In genomic region chr14:50359631-50360030, GRCh38 we compare ENCODE assay signal across 18 cellular contexts. TPM values are rescaled to one million over a fixed set of nuclear protein-coding genes. Genes with fewer than 3 reads are reported as not detected.
A peak's percentile ranks its signal among the peaks of the same experiment; 100 is the strongest.
DNase-seq lines count a peak whose midpoint lies in the region; ATAC-seq, FAIRE-seq and TF ChIP-seq lines count a peak whose summit lies in the region.
"Had no signal": no experiment of that assay in that cellular context is flagged by ENCODE, and none has a peak within 500 bp of the region (broad histone marks: within the 10 kb centered on the region; RNA-seq: fewer than 3 reads in every experiment).

No MANE protein-coding gene starts in this region.

- no TSS peak for BruUV-seq in HepG2 (replicated peaks; lab: Mats Ljungman, UMichigan)

- H3K36me3 Mint-ChIP-seq in memory B cell: peaks cover 22% of the 10 kb centered on the region

- no peak overlapping the region for H3K9ac ChIP-seq in HepG2 (ENCODE audit: insufficient read depth, low read depth, low read length)
- H3K9ac ChIP-seq: BLaER1, GM23248 had no signal

- DNase-seq in right lobe of liver: peak in 1 of 3 donors; percentile 2
- no peak for DNase-seq in HepG2 (ENCODE audit: low spot score)
- DNase-seq in memory B cell (ENCODE audit: low spot score in 2 of 2): no peak
- no peak for DNase-seq in cardiac septum (ENCODE audit: low spot score)
- DNase-seq in T-helper 1 cell: no peak
- DNase-seq: 8988T; CD8-positive, alpha-beta memory T cell; COR-L47; GM23248 had no signal

- H3K4me1 ChIP-seq in right lobe of liver: peaks cover 0 to 16% (median 5%) of the 10 kb centered on the region in 4 donors
- H3K4me1 ChIP-seq in HepG2 (ENCODE audit: insufficient read depth, low read length): peaks cover 16% of the 10 kb centered on the region
- H3K4me1 ChIP-seq: HAP-1 had no signal

- H3K27me3 ChIP-seq in right lobe of liver: no peaks in the 10 kb centered on the region
- H3K27me3 ChIP-seq in HepG2 (ENCODE audit: control insufficient read depth in 1 of 2, insufficient read depth in 2 of 2, low read length in 2 of 2): no peaks in the 10 kb centered on the region
- H3K27me3 ChIP-seq: BLaER1 had no signal

- TF ChIP-seq EP300 in HepG2 (IDR thresholded peaks at IDR 0.05; ENCODE audit: low read depth in 2 of 2, low read length in 2 of 2) (no peak), HepG2 (CRISPR knock-in tag; IDR thresholded peaks at IDR 0.05; ENCODE audit: borderline replicate concordance) (no peak)

- peak; percentile 52 to 70 (median 68) for ATAC-seq in right lobe of liver
- no peak for ATAC-seq in HepG2
- ATAC-seq in memory B cell (ENCODE audit: low read depth): no peak
- no peak for ATAC-seq in GM21390 (IDR thresholded peaks at IDR 0.05; ENCODE audit: unreplicated experiment)

- no peak overlapping the region for H3K4me3 Mint-ChIP-seq in memory B cell
- H3K4me3 Mint-ChIP-seq: CD14-positive monocyte had no signal

- TF ChIP-seq POLR2A in right lobe of liver (IDR thresholded peaks at IDR 0.05) (no peak), HepG2 (IDR thresholded peaks at IDR 0.05; ENCODE audit: insufficient read depth in 1 of 2, low read depth in 2 of 2, low read length in 2 of 2) (no peak)

- H3K9me3 ChIP-seq in right lobe of liver (no peaks in the 10 kb centered on the region), HepG2 (ENCODE audit: low read length) (no peaks in the 10 kb centered on the region)
- H3K9me3 ChIP-seq: BLaER1, HAP-1 had no signal

- H3K9me3 Mint-ChIP-seq in memory B cell: no peaks in the 10 kb centered on the region

- CTCF ChIA-PET in HepG2 (lab: Yijun Ruan, JAX; ENCODE audit: low intra/inter-chr PET ratio, low total read pairs): no interaction called here

- no peaks in the 10 kb centered on the region for H4K20me1 ChIP-seq in HepG2 (ENCODE audit: insufficient read depth, low read length)
- H4K20me1 ChIP-seq: BLaER1 had no signal

- POLR2A ChIA-PET in HepG2 (lab: Yijun Ruan, JAX): no interaction called here

- H3K36me3 ChIP-seq in right lobe of liver (no peaks in the 10 kb centered on the region), HepG2 (replicated peaks in 1 of 2; ENCODE audit: control insufficient read depth in 1 of 2, insufficient read depth in 2 of 2, low read length in 2 of 2) (no peaks in the 10 kb centered on the region)
- H3K36me3 ChIP-seq: BLaER1, HAP-1 had no signal

- intact Hi-C loops in right lobe of liver (cut with DNase I) (no loop called here), HepG2 (cut with micrococcal nuclease; ENCODE audit: unreplicated experiment) (no loop called here), cardiac septum (cut with DNase I) (no loop called here)

- no peak for TF ChIP-seq CTCF in right lobe of liver (IDR thresholded peaks at IDR 0.05)
- no peak for TF ChIP-seq CTCF in HepG2 (CRISPR knock-in tag; IDR thresholded peaks at IDR 0.05)
- no peak for TF ChIP-seq CTCF in VCaP (conservative IDR thresholded peaks at IDR 0.05)

- peak overlapping the region; percentile 60 for H3K27ac Mint-ChIP-seq in memory B cell

- no peaks in the 10 kb centered on the region for H3K27me3 Mint-ChIP-seq in memory B cell
- H3K27me3 Mint-ChIP-seq: CD8-positive, alpha-beta memory T cell had no signal

- H3K4me1 Mint-ChIP-seq in memory B cell: peaks cover 16% of the 10 kb centered on the region

- WGBS in right lobe of liver (ENCODE audit: insufficient coverage, low coverage, low lambda C conversion rate, missing lambda C conversion rate): 21% methylated on average over 5 of the region's 5 CpGs
- 91% methylated on average over 5 of the region's 5 CpGs for WGBS in HepG2 (ENCODE audit: low lambda C conversion rate)

- no peak overlapping the region for H3K4me2 ChIP-seq in HepG2 (ENCODE audit: low read depth, low read length)
- H3K4me2 ChIP-seq: BLaER1 had no signal

- H3K27ac ChIP-seq in right lobe of liver (no peak overlapping the region), HepG2 (ENCODE audit: extremely low read length, insufficient read depth, low read length) (no peak overlapping the region), VCaP (peak overlapping the region; percentile 46)
- H3K27ac ChIP-seq: BLaER1, GM23248 had no signal

- no peak overlapping the region for H2AFZ ChIP-seq in HepG2 (ENCODE audit: low read length)
- H2AFZ ChIP-seq: GM23248 had no signal

- no peaks in the 10 kb centered on the region for H3K79me2 ChIP-seq in HepG2 (ENCODE audit: insufficient read depth, low read length)

- FAIRE-seq in HepG2 (lab: Jason Lieb, UNC): no peak
- FAIRE-seq: D721Med, G401.6, GM12891, GM19239 had no signal

- H3K4me3 ChIP-seq in right lobe of liver (no peak overlapping the region), HepG2 (replicated peaks in 1 of 3; ENCODE audit: insufficient read depth in 1 of 3, low read depth in 2 of 3, low read length in 3 of 3) (no peak overlapping the region)
- H3K4me3 ChIP-seq: BLaER1, GM23248, HAP-1 had no signal

- in situ Hi-C loops in HepG2 (cut with HindIII; ENCODE audit: extremely low pct_ligation_motif_present, low pct_unique_long_range_greater_than_20kb): no loop called here

- TF ChIP-seq RAD21 in HepG2 (CRISPR knock-in tag; IDR thresholded peaks at IDR 0.05): no peak

RNA-seq across cellular contexts. Expression of gene CDKL1, which starts 37.0 kb away (rescaled TPM):
- total RNA-seq in right lobe of liver: 1 to 10 TPM; 1.1 to 4.5 (median 2.8) TPM
- 5.1 and 7.9 TPM in 2 replicates for total RNA-seq in HepG2 (2016; rRNA removed; fragmentation: Illumina TruSeq; extraction: Trizol)
- 1.4 and 3.0 TPM in 2 replicates for total RNA-seq in HepG2 (2016; cell fraction: cytosol; rRNA removed; fragmentation: Illumina TruSeq; extraction: Trizol; ENCODE audit: low read depth)
- 4.2 and 9.4 TPM in 2 replicates for total RNA-seq in HepG2 (2016; cell fraction: insoluble cytoplasmic fraction; rRNA removed; fragmentation: Illumina TruSeq; extraction: Trizol)
- 2.3 and 3.1 TPM in 2 replicates for total RNA-seq in HepG2 (2016; cell fraction: membrane; rRNA removed; fragmentation: Illumina TruSeq; extraction: Trizol)
- total RNA-seq in HepG2 (2016; cell fraction: nucleus; rRNA removed; fragmentation: Illumina TruSeq; extraction: Trizol): 1.9 and 6.9 TPM in 2 replicates
- polyA plus RNA-seq in HepG2 (2011; rRNA removed): 0.30 and 4.4 TPM in 2 replicates
- 0.33 and 1.1 TPM in 2 replicates for polyA plus RNA-seq in HepG2 (2011; cell fraction: cytosol; rRNA removed)
- polyA plus RNA-seq in HepG2 (2011; cell fraction: nucleus; rRNA removed): 0.57 and 0.66 TPM in 2 replicates
- 0.33 and 0.63 TPM in 2 replicates for polyA plus RNA-seq in HepG2 (2012)
- 0.33 and 1.4 TPM in 2 replicates for polyA plus RNA-seq in HepG2 (2016; cell fraction: cytosol; fragmentation: Illumina TruSeq; extraction: Trizol; ENCODE audit: low read depth)
- polyA plus RNA-seq in HepG2 (2016; cell fraction: insoluble cytoplasmic fraction; fragmentation: Illumina TruSeq; extraction: Trizol; ENCODE audit: low read depth): 7.0 and 9.1 TPM in 2 replicates
- 0.94 and 1.4 TPM in 2 replicates for polyA plus RNA-seq in HepG2 (2016; cell fraction: membrane; fragmentation: Illumina TruSeq; extraction: Trizol; ENCODE audit: low read depth)
- 1.9 and 2.0 TPM in 2 replicates for polyA plus RNA-seq in HepG2 (2016; cell fraction: nucleus; fragmentation: Illumina TruSeq; extraction: Trizol; ENCODE audit: insufficient read depth, low read depth)
- polyA minus RNA-seq in HepG2 (2011; rRNA and poly(A)+ RNA removed; ENCODE audit: low replicate concordance): 1.7 and 2.9 TPM in 2 replicates
- 0.79 and 2.7 TPM in 2 replicates for polyA minus RNA-seq in HepG2 (2011; cell fraction: cytosol; rRNA and poly(A)+ RNA removed)
- polyA minus RNA-seq in HepG2 (2011; cell fraction: nucleus; rRNA and poly(A)+ RNA removed): 0.99 and 1.2 TPM in 2 replicates
- 3.8 TPM for total RNA-seq in cardiac septum

RNA-seq across cellular contexts. Expression of gene DMAC2L, which starts 47.5 kb away (rescaled TPM):
- total RNA-seq in right lobe of liver (10 to 100 TPM in 1 of 6 experiments, 1 to 10 TPM in 5; 4.1 to 10.9 (median 7.1) TPM), HepG2 (2016; rRNA removed; fragmentation: Illumina TruSeq; extraction: Trizol) (19.4 and 27.4 TPM in 2 replicates), cardiac septum (29.3 TPM)
- total RNA-seq in HepG2 (2016; cell fraction: cytosol; rRNA removed; fragmentation: Illumina TruSeq; extraction: Trizol; ENCODE audit: low read depth): 10.3 and 11.7 TPM in 2 replicates
- 23.4 and 25.5 TPM in 2 replicates for total RNA-seq in HepG2 (2016; cell fraction: insoluble cytoplasmic fraction; rRNA removed; fragmentation: Illumina TruSeq; extraction: Trizol)
- 16.0 and 17.6 TPM in 2 replicates for total RNA-seq in HepG2 (2016; cell fraction: membrane; rRNA removed; fragmentation: Illumina TruSeq; extraction: Trizol)
- total RNA-seq in HepG2 (2016; cell fraction: nucleus; rRNA removed; fragmentation: Illumina TruSeq; extraction: Trizol): 13.5 and 14.7 TPM in 2 replicates
- 14.6 and 23.2 TPM in 2 replicates for polyA plus RNA-seq in HepG2 (2011; rRNA removed)
- 21.5 and 25.4 TPM in 2 replicates for polyA plus RNA-seq in HepG2 (2011; cell fraction: cytosol; rRNA removed)
- polyA plus RNA-seq in HepG2 (2011; cell fraction: nucleus; rRNA removed): 10.4 and 12.7 TPM in 2 replicates
- 13.8 and 15.5 TPM in 2 replicates for polyA plus RNA-seq in HepG2 (2012)
- polyA plus RNA-seq in HepG2 (2016; cell fraction: cytosol; fragmentation: Illumina TruSeq; extraction: Trizol; ENCODE audit: low read depth): 14.1 and 16.6 TPM in 2 replicates
- 30.2 and 31.0 TPM in 2 replicates for polyA plus RNA-seq in HepG2 (2016; cell fraction: insoluble cytoplasmic fraction; fragmentation: Illumina TruSeq; extraction: Trizol; ENCODE audit: low read depth)
- polyA plus RNA-seq in HepG2 (2016; cell fraction: membrane; fragmentation: Illumina TruSeq; extraction: Trizol; ENCODE audit: low read depth): 14.7 and 20.0 TPM in 2 replicates
- 15.0 and 25.9 TPM in 2 replicates for polyA plus RNA-seq in HepG2 (2016; cell fraction: nucleus; fragmentation: Illumina TruSeq; extraction: Trizol; ENCODE audit: insufficient read depth, low read depth)
- 13.6 and 16.5 TPM in 2 replicates for polyA minus RNA-seq in HepG2 (2011; rRNA and poly(A)+ RNA removed; ENCODE audit: low replicate concordance)
- 8.0 and 8.6 TPM in 2 replicates for polyA minus RNA-seq in HepG2 (2011; cell fraction: cytosol; rRNA and poly(A)+ RNA removed)
- 20.9 and 26.0 TPM in 2 replicates for polyA minus RNA-seq in HepG2 (2011; cell fraction: nucleus; rRNA and poly(A)+ RNA removed)

RNA-seq across cellular contexts. Expression of gene L2HGDH, which starts 47.6 kb away (rescaled TPM):
- total RNA-seq in right lobe of liver (10 to 100 TPM in 1 of 6 experiments, 1 to 10 TPM in 5; 6.1 to 11.1 (median 6.9) TPM), HepG2 (2016; rRNA removed; fragmentation: Illumina TruSeq; extraction: Trizol) (5.0 and 7.4 TPM in 2 replicates), cardiac septum (8.2 TPM)
- 10.4 and 10.5 TPM in 2 replicates for total RNA-seq in HepG2 (2016; cell fraction: cytosol; rRNA removed; fragmentation: Illumina TruSeq; extraction: Trizol; ENCODE audit: low read depth)
- 4.9 and 8.4 TPM in 2 replicates for total RNA-seq in HepG2 (2016; cell fraction: insoluble cytoplasmic fraction; rRNA removed; fragmentation: Illumina TruSeq; extraction: Trizol)
- total RNA-seq in HepG2 (2016; cell fraction: membrane; rRNA removed; fragmentation: Illumina TruSeq; extraction: Trizol): 6.0 and 6.4 TPM in 2 replicates
- total RNA-seq in HepG2 (2016; cell fraction: nucleus; rRNA removed; fragmentation: Illumina TruSeq; extraction: Trizol): 3.4 and 4.9 TPM in 2 replicates
- polyA plus RNA-seq in HepG2 (2011; rRNA removed): 2.3 and 3.3 TPM in 2 replicates
- 2.1 and 2.6 TPM in 2 replicates for polyA plus RNA-seq in HepG2 (2011; cell fraction: cytosol; rRNA removed)
- 1.1 and 1.7 TPM in 2 replicates for polyA plus RNA-seq in HepG2 (2011; cell fraction: nucleus; rRNA removed)
- polyA plus RNA-seq in HepG2 (2012): 2.5 and 3.4 TPM in 2 replicates
- 0.43 and 0.51 TPM in 2 replicates for polyA plus RNA-seq in HepG2 (2016; cell fraction: cytosol; fragmentation: Illumina TruSeq; extraction: Trizol; ENCODE audit: low read depth)
- 5.4 and 6.1 TPM in 2 replicates for polyA plus RNA-seq in HepG2 (2016; cell fraction: insoluble cytoplasmic fraction; fragmentation: Illumina TruSeq; extraction: Trizol; ENCODE audit: low read depth)
- 0.57 and 0.84 TPM in 2 replicates for polyA plus RNA-seq in HepG2 (2016; cell fraction: membrane; fragmentation: Illumina TruSeq; extraction: Trizol; ENCODE audit: low read depth)
- polyA plus RNA-seq in HepG2 (2016; cell fraction: nucleus; fragmentation: Illumina TruSeq; extraction: Trizol; ENCODE audit: insufficient read depth, low read depth): 4.3 and 5.0 TPM in 2 replicates
- polyA minus RNA-seq in HepG2 (2011; rRNA and poly(A)+ RNA removed; ENCODE audit: low replicate concordance): 5.1 and 6.6 TPM in 2 replicates
- polyA minus RNA-seq in HepG2 (2011; cell fraction: cytosol; rRNA and poly(A)+ RNA removed): 2.2 and 2.7 TPM in 2 replicates
- polyA minus RNA-seq in HepG2 (2011; cell fraction: nucleus; rRNA and poly(A)+ RNA removed): 4.2 and 7.2 TPM in 2 replicates

Comparison
In these comparisons a context has a peak if more than half of its experiments do, and no peak if none do; other contexts are left out.
1. ATAC-seq: peak in right lobe of liver (4 of 4); none in HepG2 (single experiment), memory B cell (single experiment) and GM21390 (single experiment).